Comparison of ENCODE assay signal across 8 cellular contexts in genomic region chr13:114315074-114315785, GRCh38. TPM values are rescaled to one million over a fixed set of nuclear protein-coding genes. Genes with fewer than 3 reads are reported as not detected.
DNase-seq lines count a peak whose midpoint lies in the region; ATAC-seq and TF ChIP-seq lines count a peak whose summit lies in the region.

No MANE protein-coding gene starts in this region.

- POLR2A ChIA-PET in T-cell (lab: Charles Lee): no interaction called here

- DNase-seq in left ventricle myocardium inferior (no peak), left cardiac atrium (no peak), T-cell (peak in 1 of 34 experiments; percentile 4), fibroblast of villous mesenchyme (ENCODE audit: low read depth) (no peak), NCI-H2171 treated with DMSO at 0.1 percent for 48 hours (lab: John Stamatoyannopoulos, UW) (no peak)
- DNase-seq in stimulated activated effector memory CD8-positive, alpha-beta T cell treated with anti-CD3 and anti-CD28 coated beads, Interleukin-12 subunit alpha, Interleukin-12 subunit beta, amount 100 ng/mL, for 72 hours (ENCODE audit: low spot score in 2 of 2): no peak
- no peak for DNase-seq in stimulated activated CD4-positive, alpha-beta T cell treated with anti-CD3 and anti-CD28 coated beads, Interleukin-1b, Interleukin-23, amount 100 ng/mL, for 48 hours

- ATAC-seq in left cardiac atrium: no peak
- peak in 1 of 4 experiments; percentile 24 for ATAC-seq in T-cell (replicated peaks in 1 of 4)
- no peak for ATAC-seq in stimulated activated effector memory CD8-positive, alpha-beta T cell treated with anti-CD3 and anti-CD28 coated beads, Interleukin-12 subunit alpha, Interleukin-12 subunit beta, amount 100 ng/mL, for 72 hours
- no peak for ATAC-seq in HG02763 (IDR thresholded peaks at IDR 0.05; ENCODE audit: unreplicated experiment)

- H3K4me3 Mint-ChIP-seq in T-cell: peak overlapping the region; percentile 75 to 86 (median 84)
- peak overlapping the region; percentile 82 for H3K4me3 Mint-ChIP-seq in stimulated activated effector memory CD8-positive, alpha-beta T cell treated with anti-CD3 and anti-CD28 coated beads, Interleukin-12 subunit alpha, Interleukin-12 subunit beta, amount 100 ng/mL, for 72 hours

- peaks cover 5% of the 10 kb centered on the region for H3K36me3 Mint-ChIP-seq in T-cell
- peaks cover 57% of the 10 kb centered on the region for H3K36me3 Mint-ChIP-seq in stimulated activated effector memory CD8-positive, alpha-beta T cell treated with anti-CD3 and anti-CD28 coated beads, Interleukin-12 subunit alpha, Interleukin-12 subunit beta, amount 100 ng/mL, for 72 hours

- H3K27ac Mint-ChIP-seq in T-cell: peak overlapping the region; percentile 72 to 74
- H3K27ac Mint-ChIP-seq in stimulated activated effector memory CD8-positive, alpha-beta T cell treated with anti-CD3 and anti-CD28 coated beads, Interleukin-12 subunit alpha, Interleukin-12 subunit beta, amount 100 ng/mL, for 72 hours: peak overlapping the region; percentile 96

- peaks cover 54 to 56% (median 55%) of the 10 kb centered on the region in 3 donors for H3K4me1 Mint-ChIP-seq in T-cell
- peaks cover 35% of the 10 kb centered on the region for H3K4me1 Mint-ChIP-seq in stimulated activated effector memory CD8-positive, alpha-beta T cell treated with anti-CD3 and anti-CD28 coated beads, Interleukin-12 subunit alpha, Interleukin-12 subunit beta, amount 100 ng/mL, for 72 hours

- H3K4me3 ChIP-seq in left ventricle myocardium inferior (peak overlapping the region; percentile 93), fibroblast of villous mesenchyme (ENCODE audit: low read depth, low read length) (peak overlapping the region; percentile 80)

- peaks cover 70% of the 10 kb centered on the region for H3K4me1 ChIP-seq in left ventricle myocardium inferior

- intact Hi-C loops in left ventricle myocardium inferior (cut with micrococcal nuclease): no loop called here
- intact Hi-C loops in left cardiac atrium (cut with DNase I): no loop called here

- no peaks in the 10 kb centered on the region for H3K36me3 ChIP-seq in left ventricle myocardium inferior

- TF ChIP-seq CTCF in left ventricle myocardium inferior (IDR thresholded peaks at IDR 0.05; ENCODE audit: borderline replicate concordance) (no peak), fibroblast of villous mesenchyme (IDR thresholded peaks at IDR 0.05; ENCODE audit: insufficient read depth, low read depth, low read length) (no peak)

- peak overlapping the region; percentile 97 for H3K27ac ChIP-seq in left ventricle myocardium inferior (replicated peaks)

- H3K27me3 ChIP-seq in left ventricle myocardium inferior (ENCODE audit: low read depth): no peaks in the 10 kb centered on the region

- no peaks in the 10 kb centered on the region for H3K9me3 ChIP-seq in left ventricle myocardium inferior (replicated peaks)

- H3K9me3 Mint-ChIP-seq in T-cell: no peaks in the 10 kb centered on the region
- H3K9me3 Mint-ChIP-seq in stimulated activated effector memory CD8-positive, alpha-beta T cell treated with anti-CD3 and anti-CD28 coated beads, Interleukin-12 subunit alpha, Interleukin-12 subunit beta, amount 100 ng/mL, for 72 hours: no peaks in the 10 kb centered on the region

- CTCF ChIA-PET in T-cell (lab: Charles Lee): no interaction called here

- H3K27me3 Mint-ChIP-seq in T-cell: no peaks in the 10 kb centered on the region

RNA-seq across cellular contexts. Expression of gene CHAMP1, which starts 0.9 kb away (rescaled TPM):
- 9.0 TPM for total RNA-seq in left ventricle myocardium inferior
- total RNA-seq in left cardiac atrium: 10 to 100 TPM; 11.5 to 12.0 TPM
- 10 to 100 TPM; 14.0 to 21.7 (median 18.0) TPM for total RNA-seq in T-cell
- 16.1 and 16.8 TPM in 2 replicates for total RNA-seq in fibroblast of villous mesenchyme

RNA-seq across cellular contexts. Expression of gene UPF3A, which starts 33.8 kb away (rescaled TPM):
- total RNA-seq in left ventricle myocardium inferior: 21.8 TPM
- 10 to 100 TPM; 22.2 to 28.0 TPM for total RNA-seq in left cardiac atrium
- 100 to 1,000 TPM in 1 of 5 donors, 10 to 100 TPM in 4; 40.5 to 105 (median 68.0) TPM for total RNA-seq in T-cell
- total RNA-seq in fibroblast of villous mesenchyme: 20.7 and 27.1 TPM in 2 replicates
